17 cellular contexts compared by ENCODE assay signal in genomic region chr10:1451362-1451888, GRCh38.
"Had no signal": no experiment of that assay in that cellular context is flagged by ENCODE, and none has a peak within 500 bp of the region (broad histone marks: within the 10 kb centered on the region; RNA-seq: fewer than 3 reads in every experiment).

No MANE protein-coding gene starts in this region.

- H3K4me3 ChIP-seq: body of pancreas, left ventricle myocardium inferior, sigmoid colon had no signal

- H3K4me1 ChIP-seq: left ventricle myocardium inferior, sigmoid colon had no signal

- ATAC-seq: activated T-cell treated with anti-CD3 and anti-CD28 coated beads, Interleukin-2, amount 50 U/mL, for 72 hours; body of pancreas; T-helper 17 cell had no signal

- H3K27me3 ChIP-seq: body of pancreas had no signal

- DNase-seq: activated CD4-positive, alpha-beta T cell treated with anti-CD3 and anti-CD28 coated beads, Interleukin-2, amount 10 ng/mL, durations not matched to agents 7 days and 5 days; activated CD4-positive, CD25-positive, alpha-beta regulatory T cell; activated CD8-positive, alpha-beta memory T cell treated with anti-CD3 and anti-CD28 coated beads, Interleukin-2, amount 50 U/mL, for 48 hours; activated gamma-delta T cell treated with Interleukin-2 at 50 U/mL for 16 hours; activated naive CD8-positive, alpha-beta T cell treated with anti-CD3 and anti-CD28 coated beads for 36 hours; activated T-cell treated with anti-CD3 and anti-CD28 coated beads, Interleukin-2, amount 50 U/mL, for 72 hours; amygdala; body of pancreas; foreskin fibroblast; hippocampal formation; kidney; left ventricle myocardium inferior; mesendoderm; sigmoid colon; stimulated activated CD4-positive, alpha-beta T cell treated with anti-CD3 and anti-CD28 coated beads, Interleukin-1b, Interleukin-23, amount 100 ng/mL, for 48 hours; T-helper 17 cell had no signal

- FAIRE-seq: colon, kidney had no signal

- H3K27ac ChIP-seq: body of pancreas, left ventricle myocardium inferior, sigmoid colon had no signal

- H3K36me3 ChIP-seq: left ventricle myocardium inferior, sigmoid colon had no signal

- H3K9me3 ChIP-seq: body of pancreas, left ventricle myocardium inferior, sigmoid colon had no signal
